In the genomic region with DNA sequence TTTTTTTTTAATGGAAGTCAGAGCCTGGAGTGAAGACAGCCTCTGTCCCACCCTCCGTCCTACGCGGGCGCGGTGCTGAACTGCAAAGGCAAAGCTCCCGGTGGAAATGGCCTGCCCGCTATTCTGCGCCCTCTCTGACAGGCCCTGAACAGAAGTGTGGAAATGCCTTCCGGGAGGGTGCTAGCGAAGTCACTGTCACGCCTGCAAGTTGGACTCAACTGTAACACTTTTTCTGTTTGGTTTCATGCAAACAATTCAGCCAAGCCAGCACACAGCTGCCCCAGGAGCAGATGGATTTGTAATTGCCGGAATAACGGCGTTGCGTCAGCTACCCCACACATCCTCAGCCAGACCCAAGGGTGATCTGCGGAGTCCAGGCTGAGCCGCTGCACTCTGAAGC, we compare ENCODE assay signal across 25 cellular contexts.
DNase-seq lines count a peak whose midpoint lies in the region; ATAC-seq and TF ChIP-seq lines count a peak whose summit lies in the region.
"Had no signal": no experiment of that assay in that cellular context is flagged by ENCODE, and none has a peak within 500 bp of the region (broad histone marks: within the 10 kb centered on the region; RNA-seq: fewer than 3 reads in every experiment).

No MANE protein-coding gene starts in this region.

- H3K4me1 ChIP-seq in testis, result no peaks in the 10 kb centered on the region
- H3K4me1 ChIP-seq: adrenal gland, prostate gland had no signal

- H3K4me1 Mint-ChIP-seq in activated T-cell treated with anti-CD3 and anti-CD28 coated beads, Interleukin-2, amount 50 U/mL, for 72 hours (ENCODE audit: low read depth), result no peaks in the 10 kb centered on the region
- peaks cover 94% of the 10 kb centered on the region for H3K4me1 Mint-ChIP-seq in brain
- H3K4me1 Mint-ChIP-seq in nephron progenitor cell, result peaks cover 78% of the 10 kb centered on the region
- H3K4me1 Mint-ChIP-seq: memory B cell had no signal

- intact Hi-C loops in testis (cut with DNase I; ENCODE audit: low total_unique reads), result no loop called here

- 90 to 95% methylated on average over 13 to 17 of the region's 17 CpGs for WGBS in testis, 2 donors

- no peaks in the 10 kb centered on the region for H3K9me3 Mint-ChIP-seq in activated T-cell treated with anti-CD3 and anti-CD28 coated beads, Interleukin-2, amount 50 U/mL, for 72 hours
- H3K9me3 Mint-ChIP-seq in brain (peaks cover 0 to 15% (median 6%) of the 10 kb centered on the region in 5 experiments), nephron progenitor cell (no peaks in the 10 kb centered on the region)
- H3K9me3 Mint-ChIP-seq: memory B cell, nephron had no signal

- no peaks in the 10 kb centered on the region for H3K9me3 ChIP-seq in testis
- H3K9me3 ChIP-seq: adrenal gland, gastroesophageal sphincter, prostate gland had no signal

- no peaks in the 10 kb centered on the region for H3K27me3 ChIP-seq in testis
- H3K27me3 ChIP-seq: adrenal gland had no signal

- peak; percentile 4 for DNase-seq in activated T-cell treated with anti-CD3 and anti-CD28 coated beads, Interleukin-2, amount 50 U/mL, for 1 hour
- no peak for DNase-seq in activated T-cell treated with anti-CD3 and anti-CD28 coated beads, Interleukin-2, amount 50 U/mL, for 72 hours
- DNase-seq in nephron progenitor cell, result no peak
- DNase-seq in testis, result peak; percentile 11
- DNase-seq in NK-92 (lab: John Stamatoyannopoulos, UW; ENCODE audit: unreplicated experiment), result no peak
- DNase-seq: ACHN; activated CD4-positive, alpha-beta T cell treated with anti-CD3 and anti-CD28 coated beads for 4 hours; activated gamma-delta T cell treated with Interleukin-2 at 50 U/mL for 16 hours; C1 segment of cervical spinal cord; dermis blood vessel endothelial cell; HCEC 1CT; kidney glomerular epithelial cell; NCI-H2081 treated with DMSO at 0.1 percent for 48 hours; NCI-H69; stimulated activated CD4-positive, alpha-beta T cell treated with anti-CD3 and anti-CD28 coated beads, Interleukin-12 subunit alpha, Interleukin-12 subunit beta, amount 100 ng/mL, for 4 hours; T-helper 1 cell had no signal

- H3K4me3 Mint-ChIP-seq in activated T-cell treated with anti-CD3 and anti-CD28 coated beads, Interleukin-2, amount 50 U/mL, for 72 hours, result no peak overlapping the region
- H3K4me3 Mint-ChIP-seq in brain (no peak overlapping the region), nephron progenitor cell (no peak overlapping the region)
- H3K4me3 Mint-ChIP-seq: memory B cell, nephron had no signal

- H3K27me3 Mint-ChIP-seq in activated T-cell treated with anti-CD3 and anti-CD28 coated beads, Interleukin-2, amount 50 U/mL, for 72 hours (ENCODE audit: low read depth), result peaks cover 9% of the 10 kb centered on the region
- H3K27me3 Mint-ChIP-seq in brain, result peaks cover 12% of the 10 kb centered on the region
- peaks cover 6% of the 10 kb centered on the region for H3K27me3 Mint-ChIP-seq in nephron progenitor cell (ENCODE audit: low read depth, poor library complexity)

- H3K36me3 ChIP-seq in testis (ENCODE audit: low read depth, missing control alignments), result no peaks in the 10 kb centered on the region
- H3K36me3 ChIP-seq: adrenal gland, gastroesophageal sphincter, prostate gland had no signal

- no peak overlapping the region for H3K4me3 ChIP-seq in testis
- H3K4me3 ChIP-seq: adrenal gland, gastroesophageal sphincter, prostate gland had no signal

- ATAC-seq in activated T-cell treated with anti-CD3 and anti-CD28 coated beads, Interleukin-2, amount 50 U/mL, for 72 hours (replicated peaks in 1 of 2), result no peak
- ATAC-seq in HG03196 (IDR thresholded peaks at IDR 0.05; ENCODE audit: unreplicated experiment) (no peak), GM19324 (IDR thresholded peaks at IDR 0.05; ENCODE audit: low FRiP score, unreplicated experiment) (no peak)
- ATAC-seq: gastroesophageal sphincter had no signal

- H3K27ac Mint-ChIP-seq in activated T-cell treated with anti-CD3 and anti-CD28 coated beads, Interleukin-2, amount 50 U/mL, for 72 hours, result no peak overlapping the region
- H3K27ac Mint-ChIP-seq in brain, result peak overlapping the region in 3 of 5 experiments; percentile 54 to 84 (median 66)
- H3K27ac Mint-ChIP-seq in nephron progenitor cell, result peak overlapping the region; percentile 68
- H3K27ac Mint-ChIP-seq: memory B cell, nephron had no signal

- TF ChIP-seq POLR2A in testis (IDR thresholded peaks at IDR 0.05), result no peak

- no peaks in the 10 kb centered on the region for H3K36me3 Mint-ChIP-seq in activated T-cell treated with anti-CD3 and anti-CD28 coated beads, Interleukin-2, amount 50 U/mL, for 72 hours (ENCODE audit: insufficient read depth in 2 of 2)
- H3K36me3 Mint-ChIP-seq in brain (no peaks in the 10 kb centered on the region), nephron progenitor cell (ENCODE audit: low read depth) (no peaks in the 10 kb centered on the region)
- H3K36me3 Mint-ChIP-seq: memory B cell had no signal

- H3K27ac ChIP-seq in testis, result no peak overlapping the region
- H3K27ac ChIP-seq: adrenal gland, epithelial cell of prostate, gastroesophageal sphincter, prostate gland had no signal

- TF ChIP-seq CTCF in brain (conservative IDR thresholded peaks at IDR 0.05), result no peak
- TF ChIP-seq CTCF in nephron progenitor cell (IDR thresholded peaks at IDR 0.05), result no peak
- TF ChIP-seq CTCF in testis (IDR thresholded peaks at IDR 0.05), result no peak

Comparison
In these comparisons a context has a peak if more than half of its experiments do, and no peak if none do; other contexts are left out.
1. DNase-seq: peak in activated T-cell treated with anti-CD3 and anti-CD28 coated beads, Interleukin-2, amount 50 U/mL, for 1 hour (single experiment) and testis (single experiment); none in activated T-cell treated with anti-CD3 and anti-CD28 coated beads, Interleukin-2, amount 50 U/mL, for 72 hours (0 of 2), nephron progenitor cell (single experiment) and NK-92 (single experiment).